ENCODE assay signal across 1 cellular context in the genomic region with DNA sequence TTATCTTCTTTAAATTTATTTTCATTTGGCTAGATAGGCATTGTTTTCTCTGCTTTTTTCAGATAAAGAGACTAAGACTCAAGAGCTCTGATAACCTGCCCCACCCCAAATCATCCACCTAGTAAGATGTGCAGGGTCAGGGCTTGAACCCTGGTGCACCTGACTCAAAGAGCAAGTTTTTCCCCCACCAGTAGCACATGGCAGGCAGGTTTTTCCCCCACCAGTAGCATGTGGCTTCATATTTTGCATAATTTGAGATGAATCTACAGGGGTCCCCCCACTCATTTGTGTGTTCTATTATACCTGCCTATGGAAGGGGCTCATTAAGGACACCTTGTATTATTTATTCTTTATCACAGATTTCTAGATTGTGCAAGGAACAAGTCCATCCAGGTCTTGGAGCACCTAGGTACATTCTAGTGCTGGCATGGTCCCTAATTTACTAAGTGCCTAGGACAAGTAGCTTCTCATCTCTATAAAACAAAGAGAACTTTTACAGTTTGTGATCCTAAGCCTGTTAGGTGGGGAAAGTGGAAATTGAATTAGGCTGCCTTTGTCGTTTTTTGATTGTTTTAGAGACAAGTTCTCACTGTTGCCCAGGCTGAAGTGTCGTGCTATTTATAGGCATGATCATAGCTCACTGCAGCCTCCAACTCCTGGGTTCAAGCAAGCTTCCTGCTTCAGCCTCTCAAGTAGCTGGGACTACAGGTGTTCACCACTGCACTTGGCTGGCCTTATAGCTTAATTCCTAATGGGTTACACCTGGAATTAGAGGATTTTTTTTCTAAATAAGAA.
TF ChIP-seq lines count a peak whose summit lies in the region.

No MANE protein-coding gene starts in this region.

TF ChIP-seq in GM23338, 12 proteins besides CTCF, POLR2A, EP300 and RAD21 (continued from another document):
- TF ChIP-seq REST (IDR thresholded peaks at IDR 0.05; ENCODE audit: unreplicated experiment), result no peak
- no peak for TF ChIP-seq POLR2AphosphoS5 (IDR thresholded peaks at IDR 0.05; ENCODE audit: low read depth)
- TF ChIP-seq NANOG (IDR thresholded peaks at IDR 0.05; ENCODE audit: borderline replicate concordance), result no peak
- TF ChIP-seq CREB1 (CRISPR knock-in tag; IDR thresholded peaks at IDR 0.05; ENCODE audit: low read depth), result no peak
- no peak for TF ChIP-seq EZH2 (IDR thresholded peaks at IDR 0.05; ENCODE audit: low read depth, unreplicated experiment)
- TF ChIP-seq ZNF462 (CRISPR knock-in tag; IDR thresholded peaks at IDR 0.05), result no peak
- TF ChIP-seq ZNF331 (CRISPR knock-in tag; IDR thresholded peaks at IDR 0.05; ENCODE audit: low read depth), result no peak
